ENCODE assay signal across 8 cellular contexts in the genomic region with DNA sequence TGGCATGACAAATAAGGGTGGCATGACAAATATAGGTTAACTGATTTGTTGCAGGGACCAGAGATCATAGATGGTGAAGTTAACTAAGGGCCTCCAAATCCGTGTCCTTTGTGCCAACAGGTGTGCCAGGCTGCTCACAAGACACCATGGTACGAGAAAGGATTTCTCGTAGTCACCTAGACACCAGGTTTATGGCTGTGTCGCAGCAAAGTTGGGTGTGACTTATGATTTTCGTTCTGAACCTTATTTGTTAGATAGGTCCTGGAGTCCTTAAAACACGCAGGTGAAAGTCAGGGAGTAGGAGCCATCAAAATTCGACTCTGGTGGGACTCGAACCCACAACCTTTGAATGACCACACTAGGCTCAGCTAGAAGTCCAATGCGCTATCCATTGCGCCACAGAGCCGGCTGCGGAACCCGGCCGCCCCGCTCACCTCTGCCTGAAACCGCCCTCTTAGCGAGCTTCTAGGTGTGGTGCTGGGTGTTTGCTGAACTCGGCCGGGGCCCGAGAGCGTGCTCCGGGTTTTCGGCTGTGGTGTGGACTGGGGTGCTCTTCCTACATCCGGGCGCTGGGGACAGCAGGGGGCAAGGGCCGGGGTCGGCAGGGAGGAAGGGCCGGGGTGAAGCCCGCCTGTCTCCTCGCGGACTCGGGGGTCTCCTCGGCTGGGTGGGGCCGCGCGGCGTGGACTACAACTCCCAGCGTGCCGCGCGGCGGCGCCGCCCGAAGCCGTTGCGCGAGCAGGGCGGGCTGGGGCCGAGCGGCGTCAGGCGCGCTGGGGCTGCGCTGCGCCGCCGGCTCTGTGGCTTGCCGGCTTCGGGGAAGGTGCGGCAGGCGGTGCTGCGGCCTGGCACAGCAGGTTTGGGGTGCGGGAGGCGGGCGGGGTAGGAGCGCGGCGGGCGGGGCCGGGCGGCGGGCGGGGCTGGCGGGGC. TPM values are rescaled to one million over a fixed set of nuclear protein-coding genes. Genes with fewer than 3 reads are reported as not detected.
A peak's percentile ranks its signal among the peaks of the same experiment; 100 is the strongest.
DNase-seq lines count a peak whose midpoint lies in the region; ATAC-seq, FAIRE-seq and TF ChIP-seq lines count a peak whose summit lies in the region.

A gene (plus strand): TSS at position 767 of the 930 bp plus-strand sequence. CDS start 2,606 bp downstream, outside the sequence.

- peaks cover 0 to 29% of the 10 kb centered on the region in 2 experiments; a peak in 1 of 3 replicates for H3K36me3 ChIP-seq in HEK293 (ENCODE audit: control insufficient read depth in 2 of 2, insufficient read depth in 1 of 2, low read length in 2 of 2)
- peaks cover 0 to 32% of the 10 kb centered on the region in 2 donors for H3K36me3 ChIP-seq in psoas muscle (ENCODE audit: insufficient read depth in 1 of 2, low read depth in 1 of 2)

- intact Hi-C loops in left ventricle myocardium superior (cut with micrococcal nuclease), result no loop called here
- intact Hi-C loops in psoas muscle (cut with DNase I), result loop anchor here (2.0 to 5.0 kb wide), 2 partner anchors 43 to 45 kb away; no protein-coding TSS in a partner anchor

- peak within 1 kb of the TSS; percentile 56; the same call in 1 of the 2 replicates for H3K27ac ChIP-seq in HEK293 (ENCODE audit: extremely low read depth, low read depth, low read length)
- H3K27ac ChIP-seq in psoas muscle, result peak within 1 kb of the TSS; percentile 73

- TF ChIP-seq CTCF in HEK293 (tag by site-specific recombination; IDR thresholded peaks at IDR 0.05) (no peak), psoas muscle (IDR thresholded peaks at IDR 0.05) (no peak)

- H3K4me3 Mint-ChIP-seq in T-helper 17 cell, result peak within 1 kb of the TSS; percentile 97

- H3K36me3 Mint-ChIP-seq in T-helper 17 cell (ENCODE audit: low read depth), result no peaks in the 10 kb centered on the region

- H3K4me1 ChIP-seq in HEK293 (ENCODE audit: control insufficient read depth, insufficient read depth, low read length), result no peaks in the 10 kb centered on the region
- peaks cover 7% of the 10 kb centered on the region for H3K4me1 ChIP-seq in psoas muscle

- peaks cover 5% of the 10 kb centered on the region for H3K4me1 Mint-ChIP-seq in T-helper 17 cell

- CTCF ChIA-PET in HEK293 (lab: Yijun Ruan, JAX), result interaction anchor here (0.6 to 0.7 kb wide), 2 partner anchors 29 to 696 kb away, joined by 3 to 4 read pairs; no protein-coding TSS in a partner anchor

- DNase-seq in GF-D8 (lab: John Stamatoyannopoulos, UW) (peak; percentile 38), NCI-H1048 (lab: John Stamatoyannopoulos, UW) (peak; percentile 68), T-helper 17 cell (peak; percentile 76 to 84 (median 81)), amniotic stem cell (lab: John Stamatoyannopoulos, UW) (peak; percentile 17), left ventricle myocardium superior (peak; percentile 88), psoas muscle (peak; percentile 80 to 83), urothelium cell line (ENCODE audit: low spot score) (peak; percentile 92)

- H3K27ac Mint-ChIP-seq in T-helper 17 cell, result peak within 1 kb of the TSS; percentile 60

- H3K27me3 ChIP-seq in psoas muscle (ENCODE audit: insufficient read depth in 3 of 3, low read length in 2 of 3), result no peaks in the 10 kb centered on the region

- H3K27me3 Mint-ChIP-seq in T-helper 17 cell, result no peaks in the 10 kb centered on the region

- no peaks in the 10 kb centered on the region for H3K9me3 ChIP-seq in HEK293 (ENCODE audit: control insufficient read depth, insufficient read depth, low read depth, low read length)
- no peaks in the 10 kb centered on the region for H3K9me3 ChIP-seq in T-helper 17 cell (ENCODE audit: control insufficient read depth, low read length, poor library complexity, severe bottlenecking)
- no peaks in the 10 kb centered on the region for H3K9me3 ChIP-seq in psoas muscle

- H3K4me3 ChIP-seq in HEK293 (ENCODE audit: low read depth, low read length) (peak within 1 kb of the TSS; percentile 81), psoas muscle (peak within 1 kb of the TSS; percentile 95)

- no peak for FAIRE-seq in urothelium cell line (lab: Jason Lieb, UNC)

- ATAC-seq in T-helper 17 cell (peak; percentile 95), left ventricle myocardium superior (peak; percentile 92), psoas muscle (peak; percentile 89 to 93 (median 92))

- POLR2A ChIA-PET in HEK293 (lab: Yijun Ruan, JAX), result interaction anchor here (0.5 to 1.1 kb wide), 8 partner anchors 10 to 90 kb away, joined by 3 to 4 read pairs (median 3); a partner anchor contains a TSS

- 6 to 10% (median 8%) methylated on average over 45 to 75 of the region's 75 CpGs for WGBS in psoas muscle, 3 donors

TF ChIP-seq in HEK293, 187 proteins besides CTCF, POLR2A, EP300 and RAD21 (continues in another document):
- peak; percentile 74; the same call in 1 of the 2 replicates for TF ChIP-seq ZNF501 (tag by site-specific recombination; IDR thresholded peaks at IDR 0.05)
- TF ChIP-seq, protein P1, sequence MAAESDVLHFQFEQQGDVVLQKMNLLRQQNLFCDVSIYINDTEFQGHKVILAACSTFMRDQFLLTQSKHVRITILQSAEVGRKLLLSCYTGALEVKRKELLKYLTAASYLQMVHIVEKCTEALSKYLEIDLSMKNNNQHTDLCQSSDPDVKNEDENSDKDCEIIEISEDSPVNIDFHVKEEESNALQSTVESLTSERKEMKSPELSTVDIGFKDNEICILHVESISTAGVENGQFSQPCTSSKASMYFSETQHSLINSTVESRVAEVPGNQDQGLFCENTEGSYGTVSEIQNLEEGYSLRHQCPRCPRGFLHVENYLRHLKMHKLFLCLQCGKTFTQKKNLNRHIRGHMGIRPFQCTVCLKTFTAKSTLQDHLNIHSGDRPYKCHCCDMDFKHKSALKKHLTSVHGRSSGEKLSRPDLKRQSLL (tag by site-specific recombination; IDR thresholded peaks at IDR 0.05), result peak; percentile 38; the same call in 1 of the 2 replicates
- TF ChIP-seq WT1 (tag by site-specific recombination; IDR thresholded peaks at IDR 0.05), result 0 out of 2 replicates have a peak, but pooled peaks have one; percentile 31
- peak; percentile 66; the same call in 1 of the 2 replicates for TF ChIP-seq SP7 (tag by site-specific recombination; IDR thresholded peaks at IDR 0.05)
- no peak for TF ChIP-seq ZNF175 (tag by site-specific recombination; IDR thresholded peaks at IDR 0.05)
- TF ChIP-seq, protein P2, sequence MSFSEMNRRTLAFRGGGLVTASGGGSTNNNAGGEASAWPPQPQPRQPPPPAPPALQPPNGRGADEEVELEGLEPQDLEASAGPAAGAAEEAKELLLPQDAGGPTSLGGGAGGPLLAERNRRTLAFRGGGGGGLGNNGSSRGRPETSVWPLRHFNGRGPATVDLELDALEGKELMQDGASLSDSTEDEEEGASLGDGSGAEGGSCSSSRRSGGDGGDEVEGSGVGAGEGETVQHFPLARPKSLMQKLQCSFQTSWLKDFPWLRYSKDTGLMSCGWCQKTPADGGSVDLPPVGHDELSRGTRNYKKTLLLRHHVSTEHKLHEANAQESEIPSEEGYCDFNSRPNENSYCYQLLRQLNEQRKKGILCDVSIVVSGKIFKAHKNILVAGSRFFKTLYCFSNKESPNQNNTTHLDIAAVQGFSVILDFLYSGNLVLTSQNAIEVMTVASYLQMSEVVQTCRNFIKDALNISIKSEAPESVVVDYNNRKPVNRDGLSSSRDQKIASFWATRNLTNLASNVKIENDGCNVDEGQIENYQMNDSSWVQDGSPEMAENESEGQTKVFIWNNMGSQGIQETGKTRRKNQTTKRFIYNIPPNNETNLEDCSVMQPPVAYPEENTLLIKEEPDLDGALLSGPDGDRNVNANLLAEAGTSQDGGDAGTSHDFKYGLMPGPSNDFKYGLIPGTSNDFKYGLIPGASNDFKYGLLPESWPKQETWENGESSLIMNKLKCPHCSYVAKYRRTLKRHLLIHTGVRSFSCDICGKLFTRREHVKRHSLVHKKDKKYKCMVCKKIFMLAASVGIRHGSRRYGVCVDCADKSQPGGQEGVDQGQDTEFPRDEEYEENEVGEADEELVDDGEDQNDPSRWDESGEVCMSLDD (tag by site-specific recombination; IDR thresholded peaks at IDR 0.05), result peak; percentile 60; the same call in 1 of the 2 replicates
- TF ChIP-seq ZNF561 (tag by site-specific recombination; IDR thresholded peaks at IDR 0.05; ENCODE audit: borderline replicate concordance), result peak; percentile 56; the same call in 1 of the 2 replicates
- TF ChIP-seq ZBTB7A (tag by site-specific recombination; IDR thresholded peaks at IDR 0.05; ENCODE audit: low read depth), result peak; percentile 85
- TF ChIP-seq, protein P3, sequence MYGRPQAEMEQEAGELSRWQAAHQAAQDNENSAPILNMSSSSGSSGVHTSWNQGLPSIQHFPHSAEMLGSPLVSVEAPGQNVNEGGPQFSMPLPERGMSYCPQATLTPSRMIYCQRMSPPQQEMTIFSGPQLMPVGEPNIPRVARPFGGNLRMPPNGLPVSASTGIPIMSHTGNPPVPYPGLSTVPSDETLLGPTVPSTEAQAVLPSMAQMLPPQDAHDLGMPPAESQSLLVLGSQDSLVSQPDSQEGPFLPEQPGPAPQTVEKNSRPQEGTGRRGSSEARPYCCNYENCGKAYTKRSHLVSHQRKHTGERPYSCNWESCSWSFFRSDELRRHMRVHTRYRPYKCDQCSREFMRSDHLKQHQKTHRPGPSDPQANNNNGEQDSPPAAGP (tag by site-specific recombination; IDR thresholded peaks at IDR 0.05), result peak; percentile 71
- TF ChIP-seq ZXDB (tag by site-specific recombination; IDR thresholded peaks at IDR 0.05), result peak; percentile 74
- TF ChIP-seq, protein P4, sequence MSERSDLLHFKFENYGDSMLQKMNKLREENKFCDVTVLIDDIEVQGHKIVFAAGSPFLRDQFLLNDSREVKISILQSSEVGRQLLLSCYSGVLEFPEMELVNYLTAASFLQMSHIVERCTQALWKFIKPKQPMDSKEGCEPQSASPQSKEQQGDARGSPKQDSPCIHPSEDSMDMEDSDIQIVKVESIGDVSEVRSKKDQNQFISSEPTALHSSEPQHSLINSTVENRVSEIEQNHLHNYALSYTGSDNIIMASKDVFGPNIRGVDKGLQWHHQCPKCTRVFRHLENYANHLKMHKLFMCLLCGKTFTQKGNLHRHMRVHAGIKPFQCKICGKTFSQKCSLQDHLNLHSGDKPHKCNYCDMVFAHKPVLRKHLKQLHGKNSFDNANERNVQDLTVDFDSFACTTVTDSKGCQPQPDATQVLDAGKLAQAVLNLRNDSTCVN (tag by site-specific recombination; optimal IDR thresholded peaks at IDR 0.05), result peak; percentile 72
- TF ChIP-seq SCRT2 (tag by site-specific recombination; IDR thresholded peaks at IDR 0.05), result peak; percentile 96

RNA-seq across cellular contexts. Expression of the gene that starts here (rescaled TPM):
- total RNA-seq in T-helper 17 cell (1 to 10 TPM; 8.2 to 8.3 TPM), left ventricle myocardium superior (19.4 TPM), psoas muscle (10 to 100 TPM; 10.4 to 26.2 (median 17.9) TPM)
- polyA plus RNA-seq in psoas muscle, result 10 to 100 TPM; 24.7 to 61.5 (median 40.1) TPM

Comparison
In these comparisons a context has a peak if more than half of its experiments do, and no peak if none do; other contexts are left out.
1. Peak in every context shown above with its lines: DNase-seq, ATAC-seq, H3K4me3 ChIP-seq and H3K27ac ChIP-seq.
2. DNase-seq: peak in every context shown above with its lines; median percentile 92 in urothelium cell line; 88 in left ventricle myocardium superior; 82 in psoas muscle; 81 in T-helper 17 cell; 68 in NCI-H1048; 38 in GF-D8; 17 in amniotic stem cell.